ENCODE assay signal across 8 cellular contexts in the genomic region with DNA sequence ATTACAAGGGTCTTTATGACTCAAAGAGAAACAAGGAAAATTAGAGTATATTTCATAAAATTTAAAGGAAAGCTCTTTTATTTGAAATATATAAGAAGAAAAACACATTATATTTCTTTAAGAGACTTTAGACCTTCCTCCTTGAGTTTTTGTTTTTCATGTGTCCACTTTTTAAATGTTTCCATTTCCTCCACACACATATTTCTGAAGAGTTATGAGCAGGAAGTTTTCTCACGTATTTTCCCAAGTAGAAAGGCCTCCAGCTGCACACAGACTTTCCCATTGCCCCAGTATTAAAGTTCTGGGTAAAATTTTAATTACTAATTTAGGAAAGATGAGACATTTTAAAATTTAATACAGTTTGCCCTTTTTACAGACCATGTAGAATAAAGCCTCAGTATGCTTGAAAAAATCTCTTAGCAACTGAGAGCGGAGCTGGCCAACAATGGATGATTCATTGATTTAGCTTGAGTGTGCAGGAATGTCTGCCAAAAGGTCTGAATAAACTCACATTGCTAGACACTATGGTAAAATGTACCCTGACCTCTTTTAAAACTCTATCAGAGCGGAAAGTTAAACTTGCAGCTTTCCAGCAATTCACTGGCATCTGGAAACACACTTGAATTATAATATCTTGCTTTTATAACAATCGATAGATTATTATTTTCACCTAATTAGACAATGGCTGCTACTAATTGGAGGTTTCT. TPM values are rescaled to one million over a fixed set of nuclear protein-coding genes. Genes with fewer than 3 reads are reported as not detected.
DNase-seq lines count a peak whose midpoint lies in the region; ATAC-seq and TF ChIP-seq lines count a peak whose summit lies in the region.

No MANE protein-coding gene starts in this region.

- no peak overlapping the region for H3K9ac ChIP-seq in H9 (ENCODE audit: extremely low read depth, insufficient read length, low read length)

- no peaks in the 10 kb centered on the region for H3K27me3 Mint-ChIP-seq in H9 (ENCODE audit: low read depth)
- no peaks in the 10 kb centered on the region for H3K27me3 Mint-ChIP-seq in CD8-positive, alpha-beta T cell (ENCODE audit: low read depth)
- H3K27me3 Mint-ChIP-seq in activated CD4-positive, alpha-beta T cell treated with anti-CD3 and anti-CD28 coated beads, Interleukin-2, amount 10 ng/mL, durations not matched to agents 24 days and 14 days = peaks cover 4% of the 10 kb centered on the region

- H3K14ac ChIP-seq in H9 (ENCODE audit: insufficient read depth, low read length) = no peak overlapping the region

- no peaks in the 10 kb centered on the region for H3K9me3 Mint-ChIP-seq in H9
- no peaks in the 10 kb centered on the region for H3K9me3 Mint-ChIP-seq in CD8-positive, alpha-beta T cell
- no peaks in the 10 kb centered on the region for H3K9me3 Mint-ChIP-seq in activated CD4-positive, alpha-beta T cell treated with anti-CD3 and anti-CD28 coated beads, Interleukin-2, amount 10 ng/mL, durations not matched to agents 24 days and 14 days

- TF ChIP-seq CTCF in adrenal gland (IDR thresholded peaks at IDR 0.05) = no peak
- TF ChIP-seq CTCF in heart left ventricle (IDR thresholded peaks at IDR 0.05) = no peak
- TF ChIP-seq CTCF in prostate gland (IDR thresholded peaks at IDR 0.05) = no peak
- TF ChIP-seq CTCF in H9 (conservative IDR thresholded peaks at IDR 0.05) = no peak
- no peak for TF ChIP-seq CTCF in CD8-positive, alpha-beta T cell (IDR thresholded peaks at IDR 0.05)

- peaks cover 29 to 30% of the 10 kb centered on the region in 2 experiments for H3K4me1 Mint-ChIP-seq in H9
- H3K4me1 Mint-ChIP-seq in CD8-positive, alpha-beta T cell (ENCODE audit: low read depth) = no peaks in the 10 kb centered on the region
- H3K4me1 Mint-ChIP-seq in activated CD4-positive, alpha-beta T cell treated with anti-CD3 and anti-CD28 coated beads, Interleukin-2, amount 10 ng/mL, durations not matched to agents 24 days and 14 days = no peaks in the 10 kb centered on the region

- H3K4me3 ChIP-seq in adrenal gland (peak overlapping the region in 1 of 4 donors; percentile 17), heart left ventricle (peak overlapping the region in 2 of 12 donors; percentile 0 to 15), prostate gland (no peak overlapping the region)
- no peak overlapping the region for H3K4me3 ChIP-seq in CD8-positive, alpha-beta T cell (ENCODE audit: low read depth, low read length)

- H3K4me2 ChIP-seq in H9 (ENCODE audit: insufficient read depth, insufficient read length, low read length) = no peak overlapping the region

- H3K36me3 Mint-ChIP-seq in H9 (ENCODE audit: insufficient read depth in 1 of 3, low read depth in 3 of 3) = peaks cover 0 to 2% (median 0%) of the 10 kb centered on the region in 3 experiments; a peak in 1 of 7 replicates
- no peaks in the 10 kb centered on the region for H3K36me3 Mint-ChIP-seq in CD8-positive, alpha-beta T cell
- no peaks in the 10 kb centered on the region for H3K36me3 Mint-ChIP-seq in activated CD4-positive, alpha-beta T cell treated with anti-CD3 and anti-CD28 coated beads, Interleukin-2, amount 10 ng/mL, durations not matched to agents 24 days and 14 days (ENCODE audit: low read depth)

- no peak overlapping the region for H4K91ac ChIP-seq in H9 (ENCODE audit: insufficient read length, low read depth, low read length)

- no peak overlapping the region for H2BK15ac ChIP-seq in H9 (ENCODE audit: low read depth, low read length)

- intact Hi-C loops in adrenal gland (cut with DNase I) (loop anchor here in 1 of 2 donors (5.0 kb wide), 1 partner anchor 55 kb away; no protein-coding TSS in a partner anchor), heart left ventricle (cut with DNase I) (loop anchor here in 5 of 10 donors (5.0 to 10.0 kb wide), 4 partner anchors 55 to 178 kb away; a partner anchor contains a TSS), prostate gland (cut with DNase I) (no loop called here)
- intact Hi-C loops in CD8-positive, alpha-beta T cell (cut with DNase I, micrococcal nuclease) = no loop called here
- intact Hi-C loops in activated CD4-positive, alpha-beta T cell treated with anti-CD3 and anti-CD28 coated beads, Interleukin-2, amount 10 ng/mL, durations not matched to agents 24 days and 14 days (cut with micrococcal nuclease) = no loop called here

- no peaks in the 10 kb centered on the region for H3K23me2 ChIP-seq in H9 (ENCODE audit: insufficient read length, low read depth, low read length, poor library complexity, severe bottlenecking)

- H4K8ac ChIP-seq in H9 (replicated peaks; ENCODE audit: insufficient read length, low read depth, low read length) = no peak overlapping the region

- no peaks in the 10 kb centered on the region for H3K9me3 ChIP-seq in adrenal gland (replicated peaks in 1 of 3)
- H3K9me3 ChIP-seq in heart left ventricle = no peaks in the 10 kb centered on the region
- no peaks in the 10 kb centered on the region for H3K9me3 ChIP-seq in prostate gland
- H3K9me3 ChIP-seq in H9 (ENCODE audit: control insufficient read depth, low read depth, low read length) = no peaks in the 10 kb centered on the region
- no peaks in the 10 kb centered on the region for H3K9me3 ChIP-seq in CD8-positive, alpha-beta T cell (ENCODE audit: low read length)

- H2BK5ac ChIP-seq in H9 (ENCODE audit: insufficient read length, low read length) = no peak overlapping the region

- no peak for TF ChIP-seq POLR2A in adrenal gland (IDR thresholded peaks at IDR 0.05)
- TF ChIP-seq POLR2A in heart left ventricle (IDR thresholded peaks at IDR 0.05) = no peak
- TF ChIP-seq POLR2A in prostate gland (IDR thresholded peaks at IDR 0.05) = no peak

- H3K4me3 Mint-ChIP-seq in H9 = no peak overlapping the region
- H3K4me3 Mint-ChIP-seq in CD8-positive, alpha-beta T cell = no peak overlapping the region
- no peak overlapping the region for H3K4me3 Mint-ChIP-seq in activated CD4-positive, alpha-beta T cell treated with anti-CD3 and anti-CD28 coated beads, Interleukin-2, amount 10 ng/mL, durations not matched to agents 24 days and 14 days

- no peak overlapping the region for H3T11ph ChIP-seq in H9 (ENCODE audit: low read length)

- DNase-seq in EH (ENCODE audit: low read depth) (peak; percentile 92), adrenal gland (peak; percentile 45 to 78 (median 68)), heart left ventricle (peak in 4 of 5 donors; percentile 28 to 42 (median 39)), prostate gland (ENCODE audit: low spot score) (peak; percentile 55), H9 (no peak), NCI-H69 (lab: John Stamatoyannopoulos, UW) (no peak)
- no peak for DNase-seq in CD8-positive, alpha-beta T cell
- no peak for DNase-seq in activated CD4-positive, alpha-beta T cell treated with anti-CD3 and anti-CD28 coated beads, Interleukin-2, amount 10 ng/mL, durations not matched to agents 24 days and 14 days

- no peak overlapping the region for H2BK12ac ChIP-seq in H9 (ENCODE audit: insufficient read length, low read depth, low read length)

- no peak overlapping the region for H4K5ac ChIP-seq in H9 (ENCODE audit: insufficient read length, low read depth, low read length)

- H2BK20ac ChIP-seq in H9 (ENCODE audit: low read depth, low read length, poor library complexity, severe bottlenecking) = no peak overlapping the region

- no peak overlapping the region for H3K56ac ChIP-seq in H9 (ENCODE audit: insufficient read length, low read depth, low read length)

- no peak overlapping the region for H2AFZ ChIP-seq in H9 (ENCODE audit: low read length)

- no peak overlapping the region for H3K27ac Mint-ChIP-seq in H9
- H3K27ac Mint-ChIP-seq in CD8-positive, alpha-beta T cell = no peak overlapping the region
- H3K27ac Mint-ChIP-seq in activated CD4-positive, alpha-beta T cell treated with anti-CD3 and anti-CD28 coated beads, Interleukin-2, amount 10 ng/mL, durations not matched to agents 24 days and 14 days = no peak overlapping the region

- H4K20me1 ChIP-seq in H9 (ENCODE audit: control insufficient read depth, insufficient read depth, insufficient read length) = no peaks in the 10 kb centered on the region

- CTCF ChIA-PET in CD8-positive, alpha-beta T cell (lab: Charles Lee) = interaction anchor here (0.6 kb wide), 1 partner anchor 70 kb away, joined by 4 read pairs; no protein-coding TSS in a partner anchor

- ATAC-seq in heart left ventricle = peak; percentile 57 to 91 (median 87)
- ATAC-seq in CD8-positive, alpha-beta T cell = no peak

- H3K79me2 ChIP-seq in H9 (ENCODE audit: insufficient read depth, low read length) = no peaks in the 10 kb centered on the region

- no peak overlapping the region for H3K4ac ChIP-seq in H9 (ENCODE audit: low read depth, low read length)

- H2AK5ac ChIP-seq in H9 (ENCODE audit: insufficient read length, low read length) = no peak overlapping the region

- no peaks in the 10 kb centered on the region for H3K79me1 ChIP-seq in H9 (ENCODE audit: insufficient read depth, low read depth, low read length, poor library complexity, severe bottlenecking)

- H2BK120ac ChIP-seq in H9 (ENCODE audit: low read depth, low read length, poor library complexity, severe bottlenecking) = no peak overlapping the region

- H3K23ac ChIP-seq in H9 (ENCODE audit: insufficient read length, low read depth, low read length) = no peak overlapping the region

- H3K27ac ChIP-seq in adrenal gland = peak overlapping the region; percentile 17 to 61 (median 41)
- H3K27ac ChIP-seq in heart left ventricle = peak overlapping the region in 9 of 12 donors; percentile 7 to 65 (median 55)
- H3K27ac ChIP-seq in prostate gland = peak overlapping the region; percentile 14 to 29
- no peak overlapping the region for H3K27ac ChIP-seq in H9 (ENCODE audit: insufficient read length, low read depth, low read length)
- H3K27ac ChIP-seq in CD8-positive, alpha-beta T cell (ENCODE audit: low read depth, low read length) = no peak overlapping the region

- H3K4me1 ChIP-seq in adrenal gland (replicated peaks in 1 of 2) (peaks cover 8 to 17% of the 10 kb centered on the region in 2 donors), heart left ventricle (peaks cover 0 to 30% (median 8%) of the 10 kb centered on the region in 12 donors), prostate gland (replicated peaks) (peaks cover 5% of the 10 kb centered on the region), H9 (ENCODE audit: insufficient read depth, low read length) (peaks cover 3% of the 10 kb centered on the region; the same call in 1 of the 2 replicates)
- no peaks in the 10 kb centered on the region for H3K4me1 ChIP-seq in CD8-positive, alpha-beta T cell (ENCODE audit: insufficient read depth, low read length)

- WGBS in adrenal gland, 4 donors = 22 to 24% (median 22%) methylated on average over 4 of the region's 4 CpGs
- WGBS in heart left ventricle, 4 donors = 29 to 55% (median 36%) methylated on average over 4 of the region's 4 CpGs
- WGBS in prostate gland = 8% methylated on average over 4 of the region's 4 CpGs
- WGBS in H9 (ENCODE audit: extremely low coverage, insufficient read length, low lambda C conversion rate) = no CpG with 5 or more reads among the region's 4 CpGs

- no peaks in the 10 kb centered on the region for H3K36me3 ChIP-seq in adrenal gland (replicated peaks in 1 of 2)
- no peaks in the 10 kb centered on the region for H3K36me3 ChIP-seq in heart left ventricle
- no peaks in the 10 kb centered on the region for H3K36me3 ChIP-seq in prostate gland
- no peaks in the 10 kb centered on the region for H3K36me3 ChIP-seq in CD8-positive, alpha-beta T cell (ENCODE audit: insufficient read depth, low read length)

- no peak overlapping the region for H3K18ac ChIP-seq in H9 (ENCODE audit: insufficient read length, low read depth, low read length)

- H3K27me3 ChIP-seq in adrenal gland = no peaks in the 10 kb centered on the region
- H3K27me3 ChIP-seq in heart left ventricle = no peaks in the 10 kb centered on the region
- H3K27me3 ChIP-seq in prostate gland (replicated peaks; ENCODE audit: insufficient read depth) = no peaks in the 10 kb centered on the region
- H3K27me3 ChIP-seq in H9 (ENCODE audit: insufficient read depth, low read length) = no peaks in the 10 kb centered on the region
- H3K27me3 ChIP-seq in CD8-positive, alpha-beta T cell (ENCODE audit: insufficient read depth, low read length) = no peaks in the 10 kb centered on the region

- POLR2A ChIA-PET in CD8-positive, alpha-beta T cell (lab: Charles Lee) = no interaction called here

RNA-seq across cellular contexts. Expression of a gene that starts 57.9 kb away (rescaled TPM):
- 10 to 100 TPM; 34.9 to 84.5 (median 66.5) TPM for total RNA-seq in adrenal gland
- polyA plus RNA-seq in adrenal gland = 10 to 100 TPM; 15.5 to 34.4 (median 17.3) TPM
- 10 to 100 TPM in 8 of 9 donors, 1 to 10 TPM in 1; 9.8 to 33.9 (median 18.0) TPM for total RNA-seq in heart left ventricle
- polyA plus RNA-seq in heart left ventricle = 10 to 100 TPM in 1 of 2 donors, 1 to 10 TPM in 1; 5.7 to 14.7 TPM
- total RNA-seq in prostate gland = 10 to 100 TPM; 61.6 to 70.7 TPM
- total RNA-seq in H9 (2021) = 36.0 and 36.3 TPM in 2 replicates
- not detected for total RNA-seq in CD8-positive, alpha-beta T cell
- not detected in 2 replicates for total RNA-seq in activated CD4-positive, alpha-beta T cell treated with anti-CD3 and anti-CD28 coated beads, Interleukin-2, amount 10 ng/mL, durations not matched to agents 24 days and 14 days

Comparison
In these comparisons a context has a peak if more than half of its experiments do, and no peak if none do; other contexts are left out.
1. DNase-seq: peak in EH (single experiment), adrenal gland (7 of 7), heart left ventricle (4 of 5) and prostate gland (single experiment); none in H9 (single experiment), NCI-H69 (single experiment), CD8-positive, alpha-beta T cell (0 of 7) and activated CD4-positive, alpha-beta T cell treated with anti-CD3 and anti-CD28 coated beads, Interleukin-2, amount 10 ng/mL, durations not matched to agents 24 days and 14 days (single experiment).
2. H3K27ac ChIP-seq: peak in adrenal gland (5 of 5), heart left ventricle (9 of 12) and prostate gland (2 of 2); none in H9 (single experiment) and CD8-positive, alpha-beta T cell (single experiment).
3. RNA of a gene that starts 57.9 kb away (total RNA-seq): 61.6 to 70.7 TPM in prostate gland, 34.9 to 84.5 TPM in adrenal gland, 36.0 to 36.3 TPM in H9 and 9.8 to 33.9 TPM in heart left ventricle; not detected in CD8-positive, alpha-beta T cell and not detected in activated CD4-positive, alpha-beta T cell treated with anti-CD3 and anti-CD28 coated beads, Interleukin-2, amount 10 ng/mL, durations not matched to agents 24 days and 14 days; every median in the first group is over 10 times any median in the second.